ENCODE assay signal across 12 cellular contexts in the genomic region with DNA sequence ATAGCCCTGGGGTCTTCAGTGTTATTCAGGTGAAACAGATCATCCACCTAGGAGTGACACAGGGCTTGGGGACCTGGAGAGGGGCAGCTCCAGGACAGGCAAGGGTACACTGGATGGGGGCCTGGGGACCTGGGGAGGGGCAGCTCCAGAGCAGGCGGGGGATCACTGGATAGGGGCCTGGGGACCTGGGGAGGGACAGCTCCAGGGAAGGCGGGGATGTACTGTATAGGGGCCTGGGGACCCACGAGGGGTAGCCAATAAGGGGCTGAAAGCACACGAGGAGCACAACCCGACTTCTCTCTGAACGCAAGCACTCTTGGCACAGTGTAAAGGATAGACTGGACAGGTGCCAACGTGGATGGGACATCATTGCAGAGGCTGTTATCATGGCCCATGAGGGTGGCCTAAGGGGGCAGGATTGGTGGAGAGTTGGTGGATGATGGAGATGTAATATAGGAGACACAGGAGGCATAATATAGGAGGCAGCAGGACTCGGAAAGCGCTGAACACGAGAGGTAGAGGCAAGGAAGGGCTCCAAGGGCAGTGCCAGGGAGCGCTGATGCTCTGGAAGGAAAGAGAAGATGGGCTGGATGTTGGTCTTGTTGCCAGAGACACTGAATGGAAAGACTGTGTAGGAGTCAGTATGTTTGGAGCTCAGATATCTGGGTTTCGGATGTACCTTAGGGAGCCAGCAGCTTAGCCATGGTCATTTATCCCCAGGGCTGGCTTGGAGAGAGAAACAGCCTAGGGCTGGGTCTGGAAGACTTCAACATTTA. TPM values are rescaled to one million over a fixed set of nuclear protein-coding genes. Genes with fewer than 3 reads are reported as not detected.
DNase-seq lines count a peak whose midpoint lies in the region; ATAC-seq and TF ChIP-seq lines count a peak whose summit lies in the region.
"Had no signal": no experiment of that assay in that cellular context is flagged by ENCODE, and none has a peak within 500 bp of the region (broad histone marks: within the 10 kb centered on the region; RNA-seq: fewer than 3 reads in every experiment).

No MANE protein-coding gene starts in this region.

- H2AFZ ChIP-seq in DND-41 (ENCODE audit: low read depth, low read length), result no peak overlapping the region

- no peak overlapping the region for H3K27ac ChIP-seq in DND-41 (ENCODE audit: low read length)
- H3K27ac ChIP-seq: BLaER1 treated with 17β-estradiol and CSF1 and Interleukin-3, amounts not matched to agents 10 nM and 100 nM; stomach had no signal

- DNase-seq in DND-41, result no peak
- no peak for DNase-seq in left lobe of liver (ENCODE audit: low spot score)
- no peak for DNase-seq in LoVo (ENCODE audit: low spot score)
- DNase-seq in NCI-H2107 treated with DMSO at 0.1 percent for 48 hours (lab: John Stamatoyannopoulos, UW; ENCODE audit: unreplicated experiment), result no peak
- DNase-seq: NCI-H1436 treated with DMSO at 0.1 percent for 48 hours had no signal

- no peaks in the 10 kb centered on the region for H3K79me2 ChIP-seq in DND-41 (ENCODE audit: insufficient read depth, low read length)

- TF ChIP-seq CTCF in DND-41 (IDR thresholded peaks at IDR 0.05; ENCODE audit: borderline replicate concordance, extremely low read depth, low read length, poor library complexity, severe bottlenecking), result no peak

- H3K36me3 ChIP-seq in DND-41 (ENCODE audit: insufficient read depth, low read length), result no peaks in the 10 kb centered on the region
- H3K36me3 ChIP-seq: BLaER1 treated with 17β-estradiol and CSF1 and Interleukin-3, amounts not matched to agents 10 nM and 100 nM had no signal

- H3K4me1 ChIP-seq in DND-41 (ENCODE audit: insufficient read depth, low read length), result no peaks in the 10 kb centered on the region

- no peak overlapping the region for H3K4me2 ChIP-seq in DND-41 (ENCODE audit: insufficient read depth, low read length)

- peaks cover 26% of the 10 kb centered on the region for H3K27me3 ChIP-seq in DND-41 (ENCODE audit: insufficient read depth, low read length, poor library complexity)
- H3K27me3 ChIP-seq: BLaER1 treated with 17β-estradiol and CSF1 and Interleukin-3, amounts not matched to agents 10 nM and 100 nM had no signal

- no peaks in the 10 kb centered on the region for H3K9me3 ChIP-seq in DND-41 (ENCODE audit: insufficient read depth, low read length, severe bottlenecking)
- H3K9me3 ChIP-seq: BLaER1 treated with 17β-estradiol and CSF1 and Interleukin-3, amounts not matched to agents 10 nM and 100 nM; stomach had no signal

- no peak overlapping the region for H3K9ac ChIP-seq in DND-41 (ENCODE audit: low read depth, low read length)
- H3K9ac ChIP-seq: BLaER1 treated with 17β-estradiol and CSF1 and Interleukin-3, amounts not matched to agents 10 nM and 100 nM had no signal

- no peaks in the 10 kb centered on the region for H4K20me1 ChIP-seq in DND-41 (ENCODE audit: insufficient read depth, low read length)
- H4K20me1 ChIP-seq: BLaER1 treated with 17β-estradiol and CSF1 and Interleukin-3, amounts not matched to agents 10 nM and 100 nM had no signal

- 0 out of 3 replicates have a peak, but pooled peaks have one; percentile 5 for ATAC-seq in DND-41 (ENCODE audit: insufficient read depth, low read depth)
- ATAC-seq in GM19452 (IDR thresholded peaks at IDR 0.05; ENCODE audit: unreplicated experiment), result peak; percentile 31
- ATAC-seq in HG03432 (IDR thresholded peaks at IDR 0.05; ENCODE audit: unreplicated experiment), result peak; percentile 6
- peak; percentile 19 for ATAC-seq in left lobe of liver
- no peak for ATAC-seq in HG03565 (IDR thresholded peaks at IDR 0.05; ENCODE audit: unreplicated experiment)
- ATAC-seq in GM21529 (IDR thresholded peaks at IDR 0.05; ENCODE audit: unreplicated experiment), result no peak

- H3K4me3 ChIP-seq in DND-41 (ENCODE audit: low read depth in 1 of 2, low read length in 2 of 2), result no peak overlapping the region
- H3K4me3 ChIP-seq: BLaER1 treated with 17β-estradiol and CSF1 and Interleukin-3, amounts not matched to agents 10 nM and 100 nM; stomach had no signal

RNA-seq across cellular contexts. Expression of gene FGFBP2, which starts 37.9 kb away (rescaled TPM):
- 0.30 TPM for total RNA-seq in left lobe of liver
- total RNA-seq: kidney epithelial cell had no signal

Comparison
In these comparisons a context has a peak if more than half of its experiments do, and no peak if none do; other contexts are left out.
1. ATAC-seq: peak in DND-41 (single experiment), GM19452 (single experiment), HG03432 (single experiment) and left lobe of liver (single experiment); none in HG03565 (single experiment) and GM21529 (single experiment).